In the genomic region with DNA sequence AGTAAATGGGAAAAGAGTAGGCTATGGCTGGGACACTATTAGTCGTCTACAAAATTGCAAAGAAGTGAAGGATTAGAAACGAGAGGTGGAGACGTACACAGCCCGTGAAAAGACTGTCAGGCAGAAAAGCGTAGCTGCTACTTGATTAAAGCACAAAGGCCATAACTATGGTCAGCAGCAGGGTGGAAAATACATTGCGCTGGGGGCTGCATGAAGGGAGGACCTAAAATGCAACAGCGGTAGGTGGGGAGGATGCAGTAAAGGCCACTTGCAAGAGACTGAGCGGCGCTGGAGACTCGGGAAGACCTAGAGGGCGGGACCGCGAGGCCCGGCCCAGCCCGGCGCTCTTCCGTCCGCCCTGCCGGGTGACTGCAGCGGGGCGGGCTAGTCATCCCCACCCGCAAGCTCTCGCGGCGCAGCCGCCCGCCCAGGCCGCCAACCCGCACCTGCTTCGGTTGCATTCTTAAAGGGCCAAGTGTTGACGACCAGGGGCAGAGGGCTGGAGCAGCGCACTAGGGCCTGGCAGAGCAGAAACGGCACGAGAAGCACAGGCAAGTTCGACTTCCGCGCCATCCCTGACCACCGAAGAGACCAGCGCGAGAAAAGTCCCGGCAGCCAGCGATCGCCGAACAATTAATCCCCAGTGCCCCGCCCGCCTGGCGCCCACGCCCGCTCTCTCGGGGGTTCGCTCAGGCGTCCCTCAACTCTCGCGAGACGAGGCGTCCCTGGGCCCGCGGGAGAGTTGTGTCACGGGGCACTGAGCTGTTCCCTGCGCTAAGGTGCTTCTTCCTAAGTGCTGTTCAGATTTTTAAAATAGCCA, we compare ENCODE assay signal across 8 cellular contexts. TPM values are rescaled to one million over a fixed set of nuclear protein-coding genes. Genes with fewer than 3 reads are reported as not detected.
A peak's percentile ranks its signal among the peaks of the same experiment; 100 is the strongest.
DNase-seq lines count a peak whose midpoint lies in the region; ATAC-seq lines count a peak whose summit lies in the region.

A gene (minus strand): TSS at position 635 of the 820 bp plus-strand sequence. CDS start 62 bp downstream, at position 573.

- intact Hi-C loops in CD4-positive, alpha-beta memory T cell (cut with micrococcal nuclease): loop anchor here (1.0 to 10.0 kb wide), 5 partner anchors 40 to 1247 kb away; a partner anchor contains a TSS

- no peaks in the 10 kb centered on the region for H3K9me3 Mint-ChIP-seq in CD4-positive, alpha-beta memory T cell

- CTCF ChIA-PET in CD4-positive, alpha-beta memory T cell (lab: Charles Lee; ENCODE audit: partially characterized antibody): interaction anchor here (0.6 to 3.3 kb wide), 7 partner anchors 10 to 192 kb away, joined by 3 to 16 read pairs (median 4); no protein-coding TSS in a partner anchor
- CTCF ChIA-PET in activated CD8-positive, alpha-beta memory T cell treated with anti-CD3 and anti-CD28 coated beads for 36 hours (lab: Charles Lee): interaction anchor here (1.1 to 1.5 kb wide), 2 partner anchors 38 to 192 kb away, joined by 3 to 4 read pairs; no protein-coding TSS in a partner anchor

- no peaks in the 10 kb centered on the region for H3K9me3 ChIP-seq in CD4-positive, alpha-beta memory T cell (ENCODE audit: control insufficient read depth in 1 of 2, low read length in 2 of 2)
- H3K9me3 ChIP-seq in effector memory CD4-positive, alpha-beta T cell (ENCODE audit: control insufficient read depth, low read length): no peaks in the 10 kb centered on the region

- peaks cover 22 to 34% (median 30%) of the 10 kb centered on the region in 4 donors for H3K4me1 Mint-ChIP-seq in CD4-positive, alpha-beta memory T cell

- H3K36me3 Mint-ChIP-seq in CD4-positive, alpha-beta memory T cell: peaks cover 18 to 32% of the 10 kb centered on the region in 2 donors

- peak within 1 kb of the TSS; percentile 81 for H3K27ac ChIP-seq in CD4-positive, alpha-beta memory T cell (ENCODE audit: low read depth, low read length)
- peak within 1 kb of the TSS; percentile 85 for H3K27ac ChIP-seq in effector memory CD4-positive, alpha-beta T cell (ENCODE audit: insufficient read depth, low read length, poor library complexity, severe bottlenecking)

- H3K4me1 ChIP-seq in CD4-positive, alpha-beta memory T cell (ENCODE audit: insufficient read depth, low read length): peaks cover 26% of the 10 kb centered on the region
- H3K4me1 ChIP-seq in effector memory CD4-positive, alpha-beta T cell (ENCODE audit: control insufficient read depth, insufficient read depth, low read length, poor library complexity, severe bottlenecking): peaks cover 14% of the 10 kb centered on the region

- ATAC-seq in GM19452 (IDR thresholded peaks at IDR 0.05; ENCODE audit: unreplicated experiment): peak; percentile 92

- POLR2A ChIA-PET in CD4-positive, alpha-beta memory T cell (lab: Charles Lee; ENCODE audit: partially characterized antibody): interaction anchor here (0.7 to 2.4 kb wide), 28 partner anchors 8 to 1246 kb away, joined by 3 to 27 read pairs (median 4); a partner anchor contains a TSS
- POLR2A ChIA-PET in activated CD8-positive, alpha-beta memory T cell treated with anti-CD3 and anti-CD28 coated beads for 36 hours (lab: Charles Lee): interaction anchor here (0.8 to 2.2 kb wide), 2 partner anchors 21 to 133 kb away, joined by 4 to 16 read pairs; a partner anchor contains a TSS

- no peaks in the 10 kb centered on the region for H3K27me3 ChIP-seq in CD4-positive, alpha-beta memory T cell (ENCODE audit: insufficient read depth, low read length)
- no peaks in the 10 kb centered on the region for H3K27me3 ChIP-seq in effector memory CD4-positive, alpha-beta T cell (replicated peaks; ENCODE audit: control insufficient read depth, insufficient read depth, low read length, poor library complexity, severe bottlenecking)

- peak within 1 kb of the TSS; percentile 59 to 81 for H3K4me3 ChIP-seq in CD4-positive, alpha-beta memory T cell (ENCODE audit: low read length in 2 of 2)
- H3K4me3 ChIP-seq in effector memory CD4-positive, alpha-beta T cell (ENCODE audit: insufficient read depth, low read depth, low read length, poor library complexity, severe bottlenecking): peak within 1 kb of the TSS; percentile 78

- peak; percentile 95 to 97 (median 96) for DNase-seq in CD4-positive, alpha-beta memory T cell
- peak; percentile 95 for DNase-seq in HK-2 (ENCODE audit: unreplicated experiment)
- peak; percentile 87 for DNase-seq in NK-92 treated with Interleukin-12 subunit alpha and Interleukin-12 subunit beta, amount 100 ng/mL, for 24 hours (lab: John Stamatoyannopoulos, UW)
- peak; percentile 88 to 94 (median 91) for DNase-seq in effector memory CD4-positive, alpha-beta T cell
- peak; percentile 98 for DNase-seq in medulla oblongata (ENCODE audit: extremely low spot score)
- peak; percentile 94 for DNase-seq in stimulated activated CD8-positive, alpha-beta memory T cell treated with anti-CD3 and anti-CD28 coated beads, Interleukin-12 subunit alpha, Interleukin-12 subunit beta, amount 100 ng/mL, for 1 hour (ENCODE audit: low read depth)

- peaks cover 13% of the 10 kb centered on the region for H3K36me3 ChIP-seq in CD4-positive, alpha-beta memory T cell (ENCODE audit: insufficient read depth, low read length)
- peaks cover 15% of the 10 kb centered on the region for H3K36me3 ChIP-seq in effector memory CD4-positive, alpha-beta T cell (ENCODE audit: control insufficient read depth, insufficient read depth, low read length)

- H3K27me3 Mint-ChIP-seq in CD4-positive, alpha-beta memory T cell: no peaks in the 10 kb centered on the region

- H3K4me3 Mint-ChIP-seq in CD4-positive, alpha-beta memory T cell: peak within 1 kb of the TSS; percentile 86 to 97 (median 91)

- peak within 1 kb of the TSS; percentile 86 to 99 (median 94) for H3K27ac Mint-ChIP-seq in CD4-positive, alpha-beta memory T cell

RNA-seq across cellular contexts. Expression of the gene that starts here (rescaled TPM):
- total RNA-seq in CD4-positive, alpha-beta memory T cell: 10 to 100 TPM; 23.2 to 27.3 TPM
- polyA plus RNA-seq in CD4-positive, alpha-beta memory T cell: 10 to 100 TPM; 32.1 to 34.2 TPM
- 10 to 100 TPM; 17.1 to 17.9 TPM for total RNA-seq in activated CD8-positive, alpha-beta memory T cell treated with anti-CD3 and anti-CD28 coated beads for 36 hours

Comparison
In these comparisons a context has a peak if more than half of its experiments do, and no peak if none do; other contexts are left out.
1. Peak in every context shown above with its lines: DNase-seq, ATAC-seq, H3K4me3 ChIP-seq and H3K27ac ChIP-seq.